ENCODE assay signal across 37 cellular contexts in the genomic region with DNA sequence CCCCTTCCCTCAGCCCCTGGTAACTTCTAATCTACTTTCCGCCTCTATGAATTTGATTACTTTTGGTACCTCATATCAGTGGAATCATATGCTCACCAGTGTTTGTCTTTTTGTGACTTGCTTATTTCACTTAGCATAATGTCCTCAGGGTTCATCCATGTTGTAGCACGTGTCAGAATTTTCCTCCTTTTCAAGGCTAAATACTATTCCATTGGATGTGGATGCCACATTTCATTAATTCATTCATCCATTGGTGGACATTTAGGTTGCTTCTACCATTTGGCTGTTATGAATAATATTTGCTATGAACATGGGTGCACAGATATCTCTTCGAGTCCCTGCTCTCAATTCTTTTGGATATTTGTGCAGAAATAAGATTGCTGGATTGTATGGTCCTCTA.
DNase-seq lines count a peak whose midpoint lies in the region; ATAC-seq, FAIRE-seq and TF ChIP-seq lines count a peak whose summit lies in the region.
"Had no signal": no experiment of that assay in that cellular context is flagged by ENCODE, and none has a peak within 500 bp of the region (broad histone marks: within the 10 kb centered on the region; RNA-seq: fewer than 3 reads in every experiment).

No MANE protein-coding gene starts in this region.

- H3K27me3 ChIP-seq in K562 (ENCODE audit: control insufficient read depth in 2 of 2, insufficient read depth in 2 of 2, low read length in 2 of 2), result no peaks in the 10 kb centered on the region
- H3K27me3 ChIP-seq in H1 (replicated peaks in 1 of 4; ENCODE audit: control insufficient read depth in 3 of 4, extremely low read depth in 1 of 4, insufficient read depth in 3 of 4, low read length in 3 of 4), result no peaks in the 10 kb centered on the region
- no peaks in the 10 kb centered on the region for H3K27me3 ChIP-seq in endodermal cell (ENCODE audit: control insufficient read depth, insufficient read depth, low read length, poor library complexity, severe bottlenecking)
- H3K27me3 ChIP-seq: BE2C; BLaER1; BLaER1 treated with 17β-estradiol and CSF1 and Interleukin-3, amounts not matched to agents 10 nM and 100 nM had no signal

- no peak overlapping the region for H2BK120ac ChIP-seq in H1 (replicated peaks; ENCODE audit: low read depth, low read length)

- no peak overlapping the region for H4K8ac ChIP-seq in H1 (ENCODE audit: extremely low read depth, insufficient read depth, low read length)

- peaks cover 28% of the 10 kb centered on the region for H3K4me1 ChIP-seq in HEK293 (ENCODE audit: control insufficient read depth, insufficient read depth, low read length)
- no peaks in the 10 kb centered on the region for H3K4me1 ChIP-seq in K562 (replicated peaks in 1 of 2; ENCODE audit: control insufficient read depth in 2 of 2, insufficient read depth in 2 of 2, low read length in 2 of 2)
- H3K4me1 ChIP-seq in H1 (replicated peaks in 1 of 4; ENCODE audit: control insufficient read depth in 3 of 4, insufficient read depth in 4 of 4, low read length in 3 of 4), result peaks cover 0 to 6% (median 1%) of the 10 kb centered on the region in 4 experiments; a peak in 4 of 7 replicates
- H3K4me1 ChIP-seq in endodermal cell (ENCODE audit: control insufficient read depth, insufficient read depth, low read length), result no peaks in the 10 kb centered on the region
- H3K4me1 ChIP-seq: A549, Caco-2 had no signal

- H3K9me1 ChIP-seq in K562 (ENCODE audit: control insufficient read depth, insufficient read depth, low read length), result no peaks in the 10 kb centered on the region

- no peak overlapping the region for H3K56ac ChIP-seq in H1 (replicated peaks; ENCODE audit: insufficient read length, low read depth, low read length)

- H3K9ac ChIP-seq in K562 (ENCODE audit: insufficient read depth in 1 of 2, low read depth in 2 of 2, low read length in 2 of 2) (no peak overlapping the region), H1 (replicated peaks in 1 of 4; ENCODE audit: extremely low read depth in 1 of 4, low read depth in 3 of 4, low read length in 3 of 4) (no peak overlapping the region), endodermal cell (ENCODE audit: extremely low read depth, low read length, poor library complexity, severe bottlenecking) (no peak overlapping the region)
- H3K9ac ChIP-seq: BLaER1; BLaER1 treated with 17β-estradiol and CSF1 and Interleukin-3, amounts not matched to agents 10 nM and 100 nM had no signal

- H3K4me2 ChIP-seq in K562 (ENCODE audit: insufficient read depth, low read length) (no peak overlapping the region), H1 (ENCODE audit: insufficient read depth in 1 of 2, low read depth in 2 of 2, low read length in 2 of 2) (no peak overlapping the region)
- H3K4me2 ChIP-seq: A549; BLaER1; BLaER1 treated with 17β-estradiol and CSF1 and Interleukin-3, amounts not matched to agents 10 nM and 100 nM had no signal

- in situ Hi-C loops in K562 (cut with MboI), result no loop called here

- no peak overlapping the region for H4K5ac ChIP-seq in H1 (ENCODE audit: insufficient read length, low read depth, low read length)

- H3K4ac ChIP-seq in H1 (replicated peaks; ENCODE audit: insufficient read length, low read depth, low read length), result no peak overlapping the region

- TF ChIP-seq CTCF in HEK293 (tag by site-specific recombination; IDR thresholded peaks at IDR 0.05), result no peak
- TF ChIP-seq CTCF in K562 (IDR thresholded peaks at IDR 0.05 in 2 of 3, conservative IDR thresholded peaks at IDR 0.05 in 1 of 3; ENCODE audit: insufficient read depth in 2 of 3, low read depth in 1 of 3, low read length in 3 of 3), result no peak
- TF ChIP-seq CTCF in H1 (IDR thresholded peaks at IDR 0.05; ENCODE audit: control extremely low read depth in 1 of 3, insufficient read depth in 1 of 3, low read depth in 1 of 3, low read length in 3 of 3), result no peak
- no peak for TF ChIP-seq CTCF in endodermal cell (conservative IDR thresholded peaks at IDR 0.05)

- no peak overlapping the region for H3K4me3 Mint-ChIP-seq in endodermal cell
- H3K4me3 Mint-ChIP-seq: B cell; CD14-positive monocyte; CD4-positive, alpha-beta memory T cell; CD4-positive, alpha-beta T cell; CD4-positive, CD25-positive, alpha-beta regulatory T cell; CD8-positive, alpha-beta memory T cell; CD8-positive, alpha-beta T cell had no signal

- TF ChIP-seq EP300 in K562 (IDR thresholded peaks at IDR 0.05; ENCODE audit: low read length) (no peak), H1 (IDR thresholded peaks at IDR 0.05; ENCODE audit: borderline replicate concordance in 1 of 2, low read depth in 2 of 2, low read length in 2 of 2) (no peak)

- no peaks in the 10 kb centered on the region for H3K27me3 Mint-ChIP-seq in endodermal cell (ENCODE audit: insufficient read depth)
- H3K27me3 Mint-ChIP-seq: B cell; CD4-positive, alpha-beta memory T cell; CD4-positive, alpha-beta T cell; CD4-positive, CD25-positive, alpha-beta regulatory T cell; CD8-positive, alpha-beta memory T cell had no signal

- DNase-seq in K562 (ENCODE audit: extremely low read depth in 1 of 4, low spot score in 3 of 4) (no peak), H1 (ENCODE audit: low read depth in 1 of 2, low spot score in 2 of 2) (no peak), endodermal cell (no peak), UCSD-AML1 (lab: John Stamatoyannopoulos, UW; ENCODE audit: unreplicated experiment) (no peak), D341Med (ENCODE audit: low spot score) (no peak), posterior vena cava (ENCODE audit: low spot score) (no peak)
- DNase-seq: 8988T; ACHN; AML-193; BE2C; C1 segment of cervical spinal cord; Caco-2; Calu3; CD4-positive, alpha-beta memory T cell; CD4-positive, alpha-beta T cell; CD4-positive, CD25-positive, alpha-beta regulatory T cell; CD8-positive, alpha-beta memory T cell; CD8-positive, alpha-beta T cell; COR-L47; DMS 273 treated with DMSO at 0.1 percent for 48 hours; DMS153; DMS53; DMS79; DMS79 treated with DMSO at 0.1 percent for 48 hours; DND-41; EL had no signal

- ATAC-seq in K562 (no peak), GM19351 (IDR thresholded peaks at IDR 0.05; ENCODE audit: unreplicated experiment) (no peak)
- ATAC-seq: A549; CD8-positive, alpha-beta T cell had no signal

- intact Hi-C loops in K562 (cut with micrococcal nuclease) (no loop called here), posterior vena cava (cut with DNase I) (no loop called here)

- no peaks in the 10 kb centered on the region for H3K9me3 ChIP-seq in HEK293 (ENCODE audit: control insufficient read depth, insufficient read depth, low read depth, low read length)
- H3K9me3 ChIP-seq in K562 (replicated peaks; ENCODE audit: control insufficient read depth, insufficient read depth, low read depth, low read length), result no peaks in the 10 kb centered on the region
- peaks cover 2 to 3% of the 10 kb centered on the region in 2 experiments; a peak in 1 of 4 replicates for H3K9me3 ChIP-seq in H1 (ENCODE audit: insufficient read depth in 2 of 2, low read depth in 1 of 2, low read length in 1 of 2)
- peaks cover 9% of the 10 kb centered on the region for H3K9me3 ChIP-seq in endodermal cell (ENCODE audit: control insufficient read depth, low read length)
- H3K9me3 ChIP-seq: A549, BE2C, Caco-2 had no signal

- peaks cover 11% of the 10 kb centered on the region for H3K36me3 Mint-ChIP-seq in endodermal cell (ENCODE audit: low read depth)

- CTCF ChIA-PET in HEK293 (lab: Yijun Ruan, JAX), result no interaction called here
- CTCF ChIA-PET in K562 (lab: Yijun Ruan, JAX; ENCODE audit: low intra/inter-chr PET ratio), result no interaction called here
- CTCF ChIA-PET in H1 (lab: Charles Lee; ENCODE audit: partially characterized antibody), result interaction anchor here (1.6 kb wide), 1 partner anchor 43 kb away, joined by 3 read pairs; no protein-coding TSS in a partner anchor

- no peak overlapping the region for H2BK20ac ChIP-seq in H1 (ENCODE audit: low read length)

- POLR2A ChIA-PET in HEK293 (lab: Yijun Ruan, JAX) (no interaction called here), K562 (lab: Yijun Ruan, JAX) (no interaction called here), H1 (lab: Charles Lee; ENCODE audit: partially characterized antibody) (no interaction called here)

- FAIRE-seq in K562 (lab: Jason Lieb, UNC), result no peak
- no peak for FAIRE-seq in H1 (lab: Jason Lieb, UNC)
- FAIRE-seq: A204.1, A549, D721Med had no signal

- no peak overlapping the region for H2BK5ac ChIP-seq in H1 (ENCODE audit: low read depth, low read length)

- H3K4me1 Mint-ChIP-seq in endodermal cell, result peaks cover 7% of the 10 kb centered on the region
- H3K4me1 Mint-ChIP-seq: CD4-positive, alpha-beta memory T cell; CD8-positive, alpha-beta memory T cell had no signal

- H3K27ac Mint-ChIP-seq in endodermal cell, result no peak overlapping the region
- H3K27ac Mint-ChIP-seq: B cell; CD14-positive monocyte; CD4-positive, alpha-beta T cell; CD8-positive, alpha-beta memory T cell; CD8-positive, alpha-beta T cell had no signal

- no peak overlapping the region for H3K14ac ChIP-seq in H1 (ENCODE audit: insufficient read length)

- H4K20me1 ChIP-seq in K562 (replicated peaks; ENCODE audit: control insufficient read depth, insufficient read depth, low read length) (no peaks in the 10 kb centered on the region), H1 (replicated peaks in 1 of 2; ENCODE audit: control insufficient read depth in 1 of 2, insufficient read depth in 2 of 2, low read length in 2 of 2) (no peaks in the 10 kb centered on the region)
- H4K20me1 ChIP-seq: BLaER1; BLaER1 treated with 17β-estradiol and CSF1 and Interleukin-3, amounts not matched to agents 10 nM and 100 nM had no signal

- no peak overlapping the region for H2BK12ac ChIP-seq in H1 (ENCODE audit: low read depth, low read length)

- WGBS in K562 (ENCODE audit: insufficient coverage, low coverage, missing lambda C conversion rate), result 73% methylated on average over 3 of the region's 3 CpGs
- WGBS in H1 (ENCODE audit: extremely low coverage in 1 of 2, insufficient coverage in 1 of 2, insufficient read length in 1 of 2, insufficient replicate concordance in 2 of 2, low coverage in 1 of 2, low lambda C conversion rate in 2 of 2, missing lambda C conversion rate in 1 of 2), 2 experiments, result 90% methylated on average over 3 of the region's 3 CpGs; no CpG with 5 or more reads in 1 of the 2 experiments
- 92 to 97% methylated on average over 3 of the region's 3 CpGs for WGBS in endodermal cell (ENCODE audit: insufficient coverage in 1 of 2, insufficient read length in 1 of 2), 2 experiments

- TF ChIP-seq POLR2A in K562 (conservative IDR thresholded peaks at IDR 0.05) (no peak), H1 (IDR thresholded peaks at IDR 0.05; ENCODE audit: control extremely low read depth in 1 of 2, low read depth in 2 of 2, low read length in 2 of 2) (no peak)

- H3K79me2 ChIP-seq in K562 (ENCODE audit: control insufficient read depth, insufficient read depth, low read length), result no peaks in the 10 kb centered on the region
- H3K79me2 ChIP-seq in H1 (ENCODE audit: control insufficient read depth in 1 of 2, insufficient read depth in 2 of 2, low read length in 2 of 2), result no peaks in the 10 kb centered on the region

- no peak overlapping the region for H3K4me3 ChIP-seq in HEK293 (ENCODE audit: low read depth, low read length)
- no peak overlapping the region for H3K4me3 ChIP-seq in K562
- no peak overlapping the region for H3K4me3 ChIP-seq in H1 (ENCODE audit: extremely low read depth in 1 of 4, insufficient read depth in 2 of 4, low read depth in 3 of 4, low read length in 4 of 4)
- peak overlapping the region; percentile 30 for H3K4me3 ChIP-seq in endodermal cell (ENCODE audit: low read length)
- H3K4me3 ChIP-seq: A549; BLaER1; BLaER1 treated with 17β-estradiol and CSF1 and Interleukin-3, amounts not matched to agents 10 nM and 100 nM had no signal

- H3K23ac ChIP-seq in H1 (ENCODE audit: insufficient read length), result no peak overlapping the region

- H2AFZ ChIP-seq in K562 (ENCODE audit: low read depth, low read length) (no peak overlapping the region), H1 (ENCODE audit: low read length) (no peak overlapping the region)

- no peaks in the 10 kb centered on the region for H3K23me2 ChIP-seq in H1 (ENCODE audit: low read depth, low read length)

- no peaks in the 10 kb centered on the region for H3K79me1 ChIP-seq in H1 (ENCODE audit: low read depth, low read length)

- H3K9me3 Mint-ChIP-seq in endodermal cell, result peaks cover 11% of the 10 kb centered on the region

- no peak overlapping the region for H2AK5ac ChIP-seq in H1 (ENCODE audit: low read depth, low read length)

- H3K18ac ChIP-seq in H1 (ENCODE audit: extremely low read depth, low read length), result no peak overlapping the region

- H4K91ac ChIP-seq in H1 (replicated peaks; ENCODE audit: insufficient read length, low read length), result no peak overlapping the region

- TF ChIP-seq RAD21 in K562 (CRISPR knock-in tag; conservative IDR thresholded peaks at IDR 0.05 in 1 of 2, IDR thresholded peaks at IDR 0.05 in 1 of 2) (no peak), H1 (IDR thresholded peaks at IDR 0.05 in 1 of 2, conservative IDR thresholded peaks at IDR 0.05 in 1 of 2; ENCODE audit: low read depth in 2 of 2, low read length in 2 of 2) (no peak)

- H3K36me3 ChIP-seq in HEK293 (ENCODE audit: control insufficient read depth in 2 of 2, insufficient read depth in 1 of 2, low read length in 2 of 2) (no peaks in the 10 kb centered on the region), K562 (ENCODE audit: control insufficient read depth, insufficient read depth, low read length) (no peaks in the 10 kb centered on the region), H1 (ENCODE audit: control insufficient read depth in 2 of 4, insufficient read depth in 4 of 4, low read length in 3 of 4) (no peaks in the 10 kb centered on the region), endodermal cell (ENCODE audit: control insufficient read depth, insufficient read depth, low read length) (peaks cover 5% of the 10 kb centered on the region)

- no peak overlapping the region for H2BK15ac ChIP-seq in H1 (ENCODE audit: low read length)

- no peak overlapping the region for H3K27ac ChIP-seq in HEK293 (ENCODE audit: extremely low read depth, low read depth, low read length)
- no peak overlapping the region for H3K27ac ChIP-seq in K562 (ENCODE audit: extremely low read depth, low read depth, low read length)
- H3K27ac ChIP-seq in H1 (ENCODE audit: low read depth, low read length), result no peak overlapping the region
- H3K27ac ChIP-seq in endodermal cell (ENCODE audit: low read depth, low read length), result no peak overlapping the region
- H3K27ac ChIP-seq: 22Rv1; A549; BLaER1; BLaER1 treated with 17β-estradiol and CSF1 and Interleukin-3, amounts not matched to agents 10 nM and 100 nM; C4-2B had no signal

- no TSS peak for BruUV-seq in K562 (replicated peaks; lab: Mats Ljungman, UMichigan)

Comparison
In these comparisons a context has a peak if more than half of its experiments do, and no peak if none do; other contexts are left out.
1. Of the 44 proteins assayed by ChIP-seq in both K562 and HEK293: peak only in K562: ZNF24; only in HEK293: none; in both: ZNF146; in neither: 42.